Comparison of ENCODE assay signal across 8 cellular contexts in genomic region chr4:70903282-70903603, GRCh38. TPM values are rescaled to one million over a fixed set of nuclear protein-coding genes. Genes with fewer than 3 reads are reported as not detected.
A peak's percentile ranks its signal among the peaks of the same experiment; 100 is the strongest.
DNase-seq lines count a peak whose midpoint lies in the region; ATAC-seq and TF ChIP-seq lines count a peak whose summit lies in the region.

No MANE protein-coding gene starts in this region.

- H3K27ac ChIP-seq in breast epithelium = peak overlapping the region; percentile 84 to 92
- peak overlapping the region; percentile 84 for H3K27ac ChIP-seq in vagina

- H3K9me3 ChIP-seq in MG63 (no peaks in the 10 kb centered on the region), breast epithelium (no peaks in the 10 kb centered on the region), vagina (no peaks in the 10 kb centered on the region)

- no peak for ATAC-seq in GM19467 (IDR thresholded peaks at IDR 0.05; ENCODE audit: unreplicated experiment)

- H3K4me1 ChIP-seq in breast epithelium (no peaks in the 10 kb centered on the region), vagina (peaks cover 17% of the 10 kb centered on the region)

- no peak for TF ChIP-seq CTCF in breast epithelium (IDR thresholded peaks at IDR 0.05)
- TF ChIP-seq CTCF in vagina (IDR thresholded peaks at IDR 0.05) = no peak

- H3K27me3 ChIP-seq in MG63 (no peaks in the 10 kb centered on the region), breast epithelium (no peaks in the 10 kb centered on the region), vagina (no peaks in the 10 kb centered on the region)

- TF ChIP-seq POLR2A in breast epithelium (IDR thresholded peaks at IDR 0.05) = no peak
- TF ChIP-seq POLR2A in vagina (IDR thresholded peaks at IDR 0.05) = no peak

- intact Hi-C loops in breast epithelium (cut with DNase I; ENCODE audit: low total_unique reads) = loop anchor here (2.0 kb wide), 1 partner anchor 104 kb away; no protein-coding TSS in a partner anchor
- intact Hi-C loops in vagina (cut with DNase I) = loop anchor here (10.0 kb wide), 2 partner anchors 68 to 102 kb away; partner anchors contain the start of gene GRSF1

- H3K4me3 ChIP-seq in MG63 (peak overlapping the region; percentile 72), breast epithelium (peak overlapping the region; percentile 85 to 90 (median 87)), vagina (peak overlapping the region; percentile 79 to 87)

- DNase-seq in EH (ENCODE audit: low read depth) (peak; percentile 32), MG63 (no peak), breast epithelium (ENCODE audit: low spot score in 2 of 2) (no peak), lung microvascular endothelial cell (ENCODE audit: low read depth in 2 of 2) (peak; percentile 30 to 37), vagina (ENCODE audit: extremely low spot score in 2 of 2) (no peak)
- DNase-seq in activated CD4-positive, CD25-positive, alpha-beta regulatory T cell (lab: John Stamatoyannopoulos, UW) = no peak
- DNase-seq in stimulated activated CD4-positive, alpha-beta T cell treated with anti-CD3 and anti-CD28 coated beads, Interleukin-12 subunit alpha, Interleukin-12 subunit beta, amount 100 ng/mL, for 4 hours = no peak

- no peaks in the 10 kb centered on the region; the same call in 1 of the 2 replicates for H3K36me3 ChIP-seq in MG63
- H3K36me3 ChIP-seq in breast epithelium = no peaks in the 10 kb centered on the region
- H3K36me3 ChIP-seq in vagina = no peaks in the 10 kb centered on the region

RNA-seq across cellular contexts. Expression of gene MOB1B, which starts 1.1 kb away (rescaled TPM):
- 6.1 and 7.7 TPM in 2 replicates for total RNA-seq in MG63 (2014; rRNA removed; shearing (Covaris generic); ENCODE audit: low replicate concordance)
- total RNA-seq in breast epithelium (10 to 100 TPM; 13.3 to 27.8 (median 15.1) TPM), lung microvascular endothelial cell (7.6 and 9.5 TPM in 2 replicates), vagina (13.0 TPM)

Comparison
In these comparisons a context has a peak if more than half of its experiments do, and no peak if none do; other contexts are left out.
1. DNase-seq: peak in EH (single experiment) and lung microvascular endothelial cell (2 of 2); none in MG63 (single experiment), breast epithelium (0 of 2), vagina (0 of 2), activated CD4-positive, CD25-positive, alpha-beta regulatory T cell (0 of 4) and stimulated activated CD4-positive, alpha-beta T cell treated with anti-CD3 and anti-CD28 coated beads, Interleukin-12 subunit alpha, Interleukin-12 subunit beta, amount 100 ng/mL, for 4 hours (single experiment).
2. Peak in every context shown above with its lines, with median percentiles within 50 percentile points of each other: H3K4me3 ChIP-seq.